ENCODE assay signal across 17 cellular contexts in the genomic region with DNA sequence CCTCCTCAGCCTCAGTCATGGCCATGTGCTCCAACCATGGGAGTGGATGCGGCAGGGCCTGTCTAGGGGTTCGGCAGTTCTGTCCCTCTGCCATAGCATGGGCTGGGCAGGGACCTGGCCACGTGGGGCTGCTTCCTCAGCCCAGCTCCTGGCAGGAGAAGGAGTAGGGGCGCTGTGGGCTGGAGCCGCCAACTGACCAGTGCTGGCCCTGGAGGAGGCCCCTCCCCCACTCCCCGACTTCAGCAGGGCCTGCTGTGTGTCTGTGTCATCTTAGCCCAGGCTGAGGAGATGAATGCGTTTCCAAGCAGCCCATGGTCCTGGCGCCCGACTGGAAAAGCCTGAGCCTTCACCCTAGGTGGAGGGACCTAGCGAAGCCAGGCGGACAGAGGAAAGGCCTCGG.
"Had no signal": no experiment of that assay in that cellular context is flagged by ENCODE, and none has a peak within 500 bp of the region (broad histone marks: within the 10 kb centered on the region; RNA-seq: fewer than 3 reads in every experiment).

No MANE protein-coding gene starts in this region.

- H3K9me3 ChIP-seq: esophagus squamous epithelium, mucosa of descending colon, prostate gland, sigmoid colon, suprapubic skin, upper lobe of left lung had no signal

- H3K36me3 Mint-ChIP-seq: naive thymus-derived CD8-positive, alpha-beta T cell had no signal

- H3K9me3 Mint-ChIP-seq: activated CD4-positive, alpha-beta memory T cell treated with anti-CD3 and anti-CD28 coated beads, Interleukin-2, amount 10 ng/mL, durations not matched to agents 7 days and 5 days; activated T-helper 1 cell treated with anti-CD3 and anti-CD28 coated beads, Interleukin-12 subunit alpha, Interleukin-12 subunit beta, Interleukin-2, Interleukin-4 antibody, amounts not matched to agents 30 ng/mL and 10 ng/mL and 1 ng/mL, durations not matched to agents 14 hours and 24 hours and 36 hours; naive thymus-derived CD8-positive, alpha-beta T cell; stimulated activated naive B cell treated with anti-CD40 and anti-IgM and Interleukin-4, amounts not matched to agents 10 μg/mL and 1 μg/mL and 100 μg/mL, for 72 hours had no signal

- ATAC-seq: left cardiac atrium; mucosa of descending colon; naive thymus-derived CD8-positive, alpha-beta T cell; stimulated activated naive B cell treated with anti-CD40 and anti-IgM and Interleukin-4, amounts not matched to agents 10 μg/mL and 1 μg/mL and 100 μg/mL, for 72 hours had no signal

- H3K27ac ChIP-seq: esophagus squamous epithelium, prostate gland, sigmoid colon, suprapubic skin, upper lobe of left lung had no signal

- H3K4me3 ChIP-seq: esophagus squamous epithelium, mucosa of descending colon, prostate gland, sigmoid colon, suprapubic skin, upper lobe of left lung had no signal

- H3K4me3 Mint-ChIP-seq: activated T-helper 1 cell treated with anti-CD3 and anti-CD28 coated beads, Interleukin-12 subunit alpha, Interleukin-12 subunit beta, Interleukin-2, Interleukin-4 antibody, amounts not matched to agents 30 ng/mL and 10 ng/mL and 1 ng/mL, durations not matched to agents 14 hours and 24 hours and 36 hours; stimulated activated naive B cell treated with anti-CD40 and anti-IgM and Interleukin-4, amounts not matched to agents 10 μg/mL and 1 μg/mL and 100 μg/mL, for 72 hours had no signal

- H3K36me3 ChIP-seq: esophagus squamous epithelium, prostate gland, sigmoid colon, suprapubic skin, upper lobe of left lung had no signal

- H3K27me3 ChIP-seq: esophagus squamous epithelium, sigmoid colon, suprapubic skin, upper lobe of left lung had no signal

- DNase-seq: activated CD4-positive, alpha-beta memory T cell treated with anti-CD3 and anti-CD28 coated beads, Interleukin-2, amount 10 ng/mL, durations not matched to agents 7 days and 5 days; activated naive CD4-positive, alpha-beta T cell treated with Interleukin-2 at 50 U/mL for 16 hours; esophagus squamous epithelium; foreskin fibroblast; glutamatergic neuron; left cardiac atrium; mucosa of descending colon; naive thymus-derived CD8-positive, alpha-beta T cell; occipital lobe; sigmoid colon; stimulated activated CD4-positive, alpha-beta T cell treated with anti-CD3 and anti-CD28 coated beads, Interleukin-2, amount 100 ng/mL, for 24 hours; stimulated activated naive B cell treated with anti-CD40 and anti-IgM and Interleukin-4, amounts not matched to agents 10 μg/mL and 1 μg/mL and 100 μg/mL, for 72 hours; T-helper 9 cell; upper lobe of left lung had no signal

- H3K27me3 Mint-ChIP-seq: activated CD4-positive, alpha-beta memory T cell treated with anti-CD3 and anti-CD28 coated beads, Interleukin-2, amount 10 ng/mL, durations not matched to agents 7 days and 5 days; naive thymus-derived CD8-positive, alpha-beta T cell; stimulated activated naive B cell treated with anti-CD40 and anti-IgM and Interleukin-4, amounts not matched to agents 10 μg/mL and 1 μg/mL and 100 μg/mL, for 72 hours had no signal

- H3K27ac Mint-ChIP-seq: activated CD4-positive, alpha-beta memory T cell treated with anti-CD3 and anti-CD28 coated beads, Interleukin-2, amount 10 ng/mL, durations not matched to agents 7 days and 5 days; activated T-helper 1 cell treated with anti-CD3 and anti-CD28 coated beads, Interleukin-12 subunit alpha, Interleukin-12 subunit beta, Interleukin-2, Interleukin-4 antibody, amounts not matched to agents 30 ng/mL and 10 ng/mL and 1 ng/mL, durations not matched to agents 14 hours and 24 hours and 36 hours; stimulated activated naive B cell treated with anti-CD40 and anti-IgM and Interleukin-4, amounts not matched to agents 10 μg/mL and 1 μg/mL and 100 μg/mL, for 72 hours had no signal
